In genomic region chr10:108850138-108850854, GRCh38 we compare ENCODE assay signal across 13 cellular contexts.
DNase-seq lines count a peak whose midpoint lies in the region; ATAC-seq, FAIRE-seq and TF ChIP-seq lines count a peak whose summit lies in the region.
"Had no signal": no experiment of that assay in that cellular context is flagged by ENCODE, and none has a peak within 500 bp of the region (broad histone marks: within the 10 kb centered on the region; RNA-seq: fewer than 3 reads in every experiment).

No MANE protein-coding gene starts in this region.

- H3K27ac Mint-ChIP-seq in stimulated activated effector memory CD8-positive, alpha-beta T cell treated with anti-CD3 and anti-CD28 coated beads, Interleukin-12 subunit alpha, Interleukin-12 subunit beta, amount 100 ng/mL, for 72 hours: no peak overlapping the region
- H3K27ac Mint-ChIP-seq in activated CD8-positive, alpha-beta T cell treated with anti-CD3 and anti-CD28 coated beads, Interleukin-2, amount 10 ng/mL, durations not matched to agents 7 days and 5 days: no peak overlapping the region

- no peaks in the 10 kb centered on the region for H3K4me1 Mint-ChIP-seq in stimulated activated effector memory CD8-positive, alpha-beta T cell treated with anti-CD3 and anti-CD28 coated beads, Interleukin-12 subunit alpha, Interleukin-12 subunit beta, amount 100 ng/mL, for 72 hours
- H3K4me1 Mint-ChIP-seq in activated CD8-positive, alpha-beta T cell treated with anti-CD3 and anti-CD28 coated beads, Interleukin-2, amount 10 ng/mL, durations not matched to agents 7 days and 5 days (ENCODE audit: low read depth): no peaks in the 10 kb centered on the region

- H3K4me3 Mint-ChIP-seq in stimulated activated effector memory CD8-positive, alpha-beta T cell treated with anti-CD3 and anti-CD28 coated beads, Interleukin-12 subunit alpha, Interleukin-12 subunit beta, amount 100 ng/mL, for 72 hours: no peak overlapping the region
- no peak overlapping the region for H3K4me3 Mint-ChIP-seq in activated CD8-positive, alpha-beta T cell treated with anti-CD3 and anti-CD28 coated beads, Interleukin-2, amount 10 ng/mL, durations not matched to agents 7 days and 5 days

- POLR2A ChIA-PET in activated CD8-positive, alpha-beta T cell treated with anti-CD3 and anti-CD28 coated beads, Interleukin-2, amount 10 ng/mL, durations not matched to agents 7 days and 5 days (lab: Charles Lee): no interaction called here

- H3K27me3 Mint-ChIP-seq in activated CD8-positive, alpha-beta T cell treated with anti-CD3 and anti-CD28 coated beads, Interleukin-2, amount 10 ng/mL, durations not matched to agents 7 days and 5 days (ENCODE audit: low read depth): no peaks in the 10 kb centered on the region

- H3K9me3 Mint-ChIP-seq in stimulated activated effector memory CD8-positive, alpha-beta T cell treated with anti-CD3 and anti-CD28 coated beads, Interleukin-12 subunit alpha, Interleukin-12 subunit beta, amount 100 ng/mL, for 72 hours: peaks cover 16% of the 10 kb centered on the region
- H3K9me3 Mint-ChIP-seq in activated CD8-positive, alpha-beta T cell treated with anti-CD3 and anti-CD28 coated beads, Interleukin-2, amount 10 ng/mL, durations not matched to agents 7 days and 5 days (ENCODE audit: insufficient read depth): peaks cover 5% of the 10 kb centered on the region

- TF ChIP-seq CTCF in GM20000 (IDR thresholded peaks at IDR 0.05; ENCODE audit: extremely low read depth, missing control alignments): no peak

- no peak for DNase-seq in GM12891 (ENCODE audit: insufficient read length, low spot score)
- peak; percentile 21 for DNase-seq in GM20000 (ENCODE audit: low spot score)
- peak; percentile 58 for DNase-seq in NOMO-1 treated with DMSO at 0.1 percent for 48 hours (lab: John Stamatoyannopoulos, UW; ENCODE audit: unreplicated experiment)
- DNase-seq in stimulated activated effector memory CD8-positive, alpha-beta T cell treated with anti-CD3 and anti-CD28 coated beads, Interleukin-12 subunit alpha, Interleukin-12 subunit beta, amount 100 ng/mL, for 72 hours (ENCODE audit: low spot score in 2 of 2): no peak
- DNase-seq in activated CD8-positive, alpha-beta T cell treated with anti-CD3 and anti-CD28 coated beads, Interleukin-2, amount 10 ng/mL, durations not matched to agents 7 days and 5 days: no peak
- no peak for DNase-seq in hypothalamus (lab: John Stamatoyannopoulos, UW)
- no peak for DNase-seq in NK-92 (lab: John Stamatoyannopoulos, UW; ENCODE audit: unreplicated experiment)
- DNase-seq: GM23248, head of caudate nucleus, NCI-H1417 treated with DMSO at 0.1 percent for 48 hours, stomach, SW 1271 had no signal

- FAIRE-seq in GM12891 (lab: Jason Lieb, UNC): no peak

- TF ChIP-seq POLR2A in GM12891 (IDR thresholded peaks at IDR 0.05; ENCODE audit: low read depth, low read length): no peak

- CTCF ChIA-PET in activated CD8-positive, alpha-beta T cell treated with anti-CD3 and anti-CD28 coated beads, Interleukin-2, amount 10 ng/mL, durations not matched to agents 7 days and 5 days (lab: Charles Lee): no interaction called here

- peak; percentile 87 for ATAC-seq in HG03060 (IDR thresholded peaks at IDR 0.05; ENCODE audit: low read depth, unreplicated experiment)
- ATAC-seq in stimulated activated effector memory CD8-positive, alpha-beta T cell treated with anti-CD3 and anti-CD28 coated beads, Interleukin-12 subunit alpha, Interleukin-12 subunit beta, amount 100 ng/mL, for 72 hours: no peak
- no peak for ATAC-seq in activated CD8-positive, alpha-beta T cell treated with anti-CD3 and anti-CD28 coated beads, Interleukin-2, amount 10 ng/mL, durations not matched to agents 7 days and 5 days

- H3K36me3 Mint-ChIP-seq in stimulated activated effector memory CD8-positive, alpha-beta T cell treated with anti-CD3 and anti-CD28 coated beads, Interleukin-12 subunit alpha, Interleukin-12 subunit beta, amount 100 ng/mL, for 72 hours: no peaks in the 10 kb centered on the region
- H3K36me3 Mint-ChIP-seq in activated CD8-positive, alpha-beta T cell treated with anti-CD3 and anti-CD28 coated beads, Interleukin-2, amount 10 ng/mL, durations not matched to agents 7 days and 5 days (ENCODE audit: low read depth): no peaks in the 10 kb centered on the region

TF ChIP-seq in GM12891, 5 proteins besides CTCF, POLR2A, EP300 and RAD21:
- TF ChIP-seq TAF1 (IDR thresholded peaks at IDR 0.05; ENCODE audit: low read depth, low read length) (no peak), SPI1 (IDR thresholded peaks at IDR 0.05; ENCODE audit: low read depth, low read length) (peak; percentile 98), POU2F2 (IDR thresholded peaks at IDR 0.05; ENCODE audit: low read depth, low read length) (no peak), PAX5 (IDR thresholded peaks at IDR 0.05; ENCODE audit: insufficient read depth, low read length, severe bottlenecking) (peak; percentile 45), POLR2AphosphoS5 (IDR thresholded peaks at IDR 0.05; ENCODE audit: low read depth, low read length) (no peak)

Comparison
In these comparisons a context has a peak if more than half of its experiments do, and no peak if none do; other contexts are left out.
1. DNase-seq: peak in GM20000 (single experiment) and NOMO-1 treated with DMSO at 0.1 percent for 48 hours (single experiment); none in GM12891 (single experiment), stimulated activated effector memory CD8-positive, alpha-beta T cell treated with anti-CD3 and anti-CD28 coated beads, Interleukin-12 subunit alpha, Interleukin-12 subunit beta, amount 100 ng/mL, for 72 hours (0 of 2), activated CD8-positive, alpha-beta T cell treated with anti-CD3 and anti-CD28 coated beads, Interleukin-2, amount 10 ng/mL, durations not matched to agents 7 days and 5 days (single experiment), hypothalamus (0 of 51) and NK-92 (single experiment).